In the genomic region with DNA sequence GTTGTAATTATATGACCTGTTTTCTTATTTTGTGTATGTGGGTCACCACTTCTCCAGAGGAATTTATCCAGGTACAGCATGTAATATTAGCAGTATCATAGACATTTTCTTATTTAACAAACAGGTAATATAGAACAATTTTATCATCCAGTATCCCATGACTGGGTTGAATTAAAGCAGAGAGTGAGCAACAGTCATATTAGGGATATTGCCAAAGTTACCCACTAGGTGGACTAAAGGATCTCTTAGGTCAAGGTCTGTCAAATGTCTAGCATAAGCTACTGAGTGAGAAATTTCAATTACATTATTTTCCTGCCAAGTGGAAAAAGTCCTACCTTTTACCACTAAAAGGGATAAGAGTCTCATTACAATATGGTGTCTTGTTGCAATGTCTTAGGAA, we compare ENCODE assay signal across 8 cellular contexts.
DNase-seq lines count a peak whose midpoint lies in the region; ATAC-seq and TF ChIP-seq lines count a peak whose summit lies in the region.

No MANE protein-coding gene starts in this region.

- H3K9me3 ChIP-seq in SU-DHL-6 (ENCODE audit: insufficient read depth, low read length): no peaks in the 10 kb centered on the region
- H3K9me3 ChIP-seq in mesenchymal stem cell (ENCODE audit: control insufficient read depth, low read length): no peaks in the 10 kb centered on the region
- no peaks in the 10 kb centered on the region for H3K9me3 ChIP-seq in effector memory CD4-positive, alpha-beta T cell (ENCODE audit: control insufficient read depth, low read length)

- H3K9ac ChIP-seq in SU-DHL-6 (ENCODE audit: low read length) (no peak overlapping the region), mesenchymal stem cell (ENCODE audit: low read length) (no peak overlapping the region)

- peak; percentile 59 for ATAC-seq in GM18508 (IDR thresholded peaks at IDR 0.05; ENCODE audit: insufficient read depth, unreplicated experiment)

- no peak overlapping the region for H2BK120ac ChIP-seq in mesenchymal stem cell (ENCODE audit: low read depth, low read length)

- no peaks in the 10 kb centered on the region for H3K9me2 ChIP-seq in SU-DHL-6 (replicated peaks; ENCODE audit: insufficient read depth, low read length)

- H3K36me3 ChIP-seq in SU-DHL-6 (ENCODE audit: low read length) (no peaks in the 10 kb centered on the region), mesenchymal stem cell (ENCODE audit: control insufficient read depth in 1 of 2, insufficient read depth in 2 of 2, low read depth in 1 of 2, low read length in 2 of 2) (no peaks in the 10 kb centered on the region)
- H3K36me3 ChIP-seq in effector memory CD4-positive, alpha-beta T cell (ENCODE audit: control insufficient read depth, insufficient read depth, low read length): no peaks in the 10 kb centered on the region

- H3K4ac ChIP-seq in mesenchymal stem cell (ENCODE audit: low read depth in 1 of 2, low read length in 2 of 2): no peak overlapping the region

- no peaks in the 10 kb centered on the region for H4K20me1 ChIP-seq in SU-DHL-6 (ENCODE audit: low read depth, low read length)

- DNase-seq in LHCN-M2 (ENCODE audit: low read depth): peak; percentile 63
- peak; percentile 18 for DNase-seq in mesenchymal stem cell
- no peak for DNase-seq in activated CD4-positive, CD25-positive, alpha-beta regulatory T cell treated with anti-CD3 and anti-CD28 coated beads, Interleukin-2, amount 50 U/mL, for 72 hours
- DNase-seq in nucleus accumbens (lab: John Stamatoyannopoulos, UW): no peak
- DNase-seq in effector memory CD4-positive, alpha-beta T cell: no peak

- H2BK15ac ChIP-seq in mesenchymal stem cell (ENCODE audit: low read depth, poor library complexity, severe bottlenecking): no peak overlapping the region

- H3K79me2 ChIP-seq in SU-DHL-6 (ENCODE audit: insufficient read depth, low read length): no peaks in the 10 kb centered on the region

- no peaks in the 10 kb centered on the region for H3K27me3 ChIP-seq in SU-DHL-6 (ENCODE audit: low read length)
- H3K27me3 ChIP-seq in mesenchymal stem cell (ENCODE audit: control insufficient read depth in 1 of 2, insufficient read depth in 1 of 2, low read length in 2 of 2): no peaks in the 10 kb centered on the region
- no peaks in the 10 kb centered on the region for H3K27me3 ChIP-seq in effector memory CD4-positive, alpha-beta T cell (replicated peaks; ENCODE audit: control insufficient read depth, insufficient read depth, low read length, poor library complexity, severe bottlenecking)

- no peak overlapping the region for H2BK12ac ChIP-seq in mesenchymal stem cell (ENCODE audit: low read length in 2 of 2)

- no peak overlapping the region for H3K23ac ChIP-seq in mesenchymal stem cell (ENCODE audit: low read length in 2 of 2)

- H3K18ac ChIP-seq in mesenchymal stem cell (ENCODE audit: low read depth in 1 of 2, low read length in 2 of 2): no peak overlapping the region

- H3K14ac ChIP-seq in mesenchymal stem cell (ENCODE audit: low read length in 2 of 2): no peak overlapping the region

- H3K4me3 ChIP-seq in SU-DHL-6 (ENCODE audit: insufficient read depth, low read length, poor library complexity, severe bottlenecking): no peak overlapping the region
- no peak overlapping the region for H3K4me3 ChIP-seq in mesenchymal stem cell (ENCODE audit: insufficient read depth in 1 of 2, low read depth in 1 of 2, low read length in 2 of 2)
- H3K4me3 ChIP-seq in effector memory CD4-positive, alpha-beta T cell (ENCODE audit: insufficient read depth, low read depth, low read length, poor library complexity, severe bottlenecking): no peak overlapping the region

- no peak overlapping the region for H4K91ac ChIP-seq in mesenchymal stem cell (ENCODE audit: low read length)

- no peak overlapping the region for H2BK5ac ChIP-seq in mesenchymal stem cell (ENCODE audit: low read depth, low read length, poor library complexity, severe bottlenecking)

- no peak overlapping the region for H3K27ac ChIP-seq in 22Rv1
- no peak overlapping the region for H3K27ac ChIP-seq in SU-DHL-6 (ENCODE audit: low read depth, low read length)
- no peak overlapping the region for H3K27ac ChIP-seq in mesenchymal stem cell (ENCODE audit: low read length, poor library complexity, severe bottlenecking)
- H3K27ac ChIP-seq in effector memory CD4-positive, alpha-beta T cell (ENCODE audit: insufficient read depth, low read length, poor library complexity, severe bottlenecking): no peak overlapping the region

- peak; percentile 50; the same call in 1 of the 2 replicates for TF ChIP-seq CTCF in 22Rv1 (IDR thresholded peaks at IDR 0.05)
- peak; percentile 34 for TF ChIP-seq CTCF in SU-DHL-6 (IDR thresholded peaks at IDR 0.05; ENCODE audit: insufficient read depth, low read length, poor library complexity, severe bottlenecking)

- no peaks in the 10 kb centered on the region for H3K4me1 ChIP-seq in mesenchymal stem cell (ENCODE audit: control insufficient read depth, insufficient read depth, low read depth, low read length)
- no peaks in the 10 kb centered on the region for H3K4me1 ChIP-seq in effector memory CD4-positive, alpha-beta T cell (ENCODE audit: control insufficient read depth, insufficient read depth, low read length, poor library complexity, severe bottlenecking)

- H4K8ac ChIP-seq in mesenchymal stem cell (ENCODE audit: low read length): no peak overlapping the region

- no peak overlapping the region for H3K4me2 ChIP-seq in SU-DHL-6 (ENCODE audit: low read depth, low read length, poor library complexity, severe bottlenecking)
- no peak overlapping the region for H3K4me2 ChIP-seq in mesenchymal stem cell (ENCODE audit: low read length, poor library complexity, severe bottlenecking)

- H3K79me1 ChIP-seq in mesenchymal stem cell (replicated peaks; ENCODE audit: low read length, poor library complexity, severe bottlenecking): no peaks in the 10 kb centered on the region

- H3F3A ChIP-seq in SU-DHL-6 (ENCODE audit: insufficient read depth): no peaks in the 10 kb centered on the region

- H2AK5ac ChIP-seq in mesenchymal stem cell (ENCODE audit: low read length, severe bottlenecking): no peak overlapping the region

- H2AFZ ChIP-seq in SU-DHL-6 (ENCODE audit: low read depth, low read length, severe bottlenecking) (no peak overlapping the region), mesenchymal stem cell (ENCODE audit: low read depth, low read length) (no peak overlapping the region)

Comparison
In these comparisons a context has a peak if more than half of its experiments do, and no peak if none do; other contexts are left out.
1. DNase-seq: peak in LHCN-M2 (single experiment) and mesenchymal stem cell (single experiment); none in activated CD4-positive, CD25-positive, alpha-beta regulatory T cell treated with anti-CD3 and anti-CD28 coated beads, Interleukin-2, amount 50 U/mL, for 72 hours (single experiment), nucleus accumbens (0 of 56) and effector memory CD4-positive, alpha-beta T cell (0 of 3).